9 cellular contexts compared by ENCODE assay signal in genomic region chr14:71324767-71325272, GRCh38. TPM values are rescaled to one million over a fixed set of nuclear protein-coding genes. Genes with fewer than 3 reads are reported as not detected.
DNase-seq lines count a peak whose midpoint lies in the region; ATAC-seq, FAIRE-seq and TF ChIP-seq lines count a peak whose summit lies in the region.
"Had no signal": no experiment of that assay in that cellular context is flagged by ENCODE, and none has a peak within 500 bp of the region (broad histone marks: within the 10 kb centered on the region; RNA-seq: fewer than 3 reads in every experiment).

No MANE protein-coding gene starts in this region.

- TF ChIP-seq CTCF in kidney (IDR thresholded peaks at IDR 0.05; ENCODE audit: borderline replicate concordance, extremely low read depth, insufficient read depth) = no peak

- peak overlapping the region; percentile 54 to 68 (median 64) for H3K27ac Mint-ChIP-seq in CD4-positive, CD25-positive, alpha-beta regulatory T cell
- H3K27ac Mint-ChIP-seq in activated T-cell treated with anti-CD3 and anti-CD28 coated beads, Interleukin-2, amount 50 U/mL, for 24 hours = peak overlapping the region; percentile 76

- peak; percentile 25 to 41 (median 30) for DNase-seq in CD4-positive, CD25-positive, alpha-beta regulatory T cell
- DNase-seq in activated T-cell treated with anti-CD3 and anti-CD28 coated beads, Interleukin-2, amount 50 U/mL, for 24 hours = no peak
- DNase-seq in kidney tubule cell (ENCODE audit: low spot score) (peak; percentile 47), kidney (no peak), SW 1271 (lab: John Stamatoyannopoulos, UW) (no peak)
- DNase-seq in NK-92 treated with Interleukin-12 subunit alpha and Interleukin-12 subunit beta, amount 100 ng/mL, for 24 hours (lab: John Stamatoyannopoulos, UW) = no peak
- DNase-seq: SIG-M5 had no signal

- no peak for FAIRE-seq in kidney (lab: Jason Lieb, UNC)

- H3K9ac ChIP-seq in kidney (ENCODE audit: low read length in 2 of 2) = no peak overlapping the region

- peaks cover 4% of the 10 kb centered on the region for H3K27me3 Mint-ChIP-seq in CD4-positive, CD25-positive, alpha-beta regulatory T cell
- H3K27me3 Mint-ChIP-seq in activated T-cell treated with anti-CD3 and anti-CD28 coated beads, Interleukin-2, amount 50 U/mL, for 24 hours = no peaks in the 10 kb centered on the region

- H3K36me3 Mint-ChIP-seq in CD4-positive, CD25-positive, alpha-beta regulatory T cell = peaks cover 4% of the 10 kb centered on the region
- H3K36me3 Mint-ChIP-seq in activated T-cell treated with anti-CD3 and anti-CD28 coated beads, Interleukin-2, amount 50 U/mL, for 24 hours (ENCODE audit: low read depth) = peaks cover 21% of the 10 kb centered on the region

- H3K9me3 ChIP-seq in CD4-positive, CD25-positive, alpha-beta regulatory T cell (ENCODE audit: control insufficient read depth in 2 of 2, low read length in 2 of 2) = no peaks in the 10 kb centered on the region
- no peaks in the 10 kb centered on the region for H3K9me3 ChIP-seq in kidney (ENCODE audit: control insufficient read depth in 1 of 2, low read length in 2 of 2)

- H3K9me3 Mint-ChIP-seq in CD4-positive, CD25-positive, alpha-beta regulatory T cell = no peaks in the 10 kb centered on the region
- no peaks in the 10 kb centered on the region for H3K9me3 Mint-ChIP-seq in activated T-cell treated with anti-CD3 and anti-CD28 coated beads, Interleukin-2, amount 50 U/mL, for 24 hours

- H3K27me3 ChIP-seq in CD4-positive, CD25-positive, alpha-beta regulatory T cell (ENCODE audit: control insufficient read depth, insufficient read depth, low read length) = no peaks in the 10 kb centered on the region

- H3K27ac ChIP-seq in CD4-positive, CD25-positive, alpha-beta regulatory T cell (ENCODE audit: insufficient read depth, low read length, poor library complexity, severe bottlenecking) = no peak overlapping the region
- no peak overlapping the region for H3K27ac ChIP-seq in kidney (ENCODE audit: low read depth in 2 of 2, low read length in 2 of 2)

- peaks cover 55% of the 10 kb centered on the region for H3K4me1 ChIP-seq in CD4-positive, CD25-positive, alpha-beta regulatory T cell (ENCODE audit: control insufficient read depth, insufficient read depth, low read length, poor library complexity, severe bottlenecking)
- H3K4me1 ChIP-seq in kidney (ENCODE audit: control insufficient read depth in 1 of 2, insufficient read depth in 1 of 2, low read depth in 1 of 2, low read length in 2 of 2) = peaks cover 0 to 7% of the 10 kb centered on the region in 2 donors

- H3K4me3 ChIP-seq in CD4-positive, CD25-positive, alpha-beta regulatory T cell (ENCODE audit: low read depth, low read length) = peak overlapping the region; percentile 61
- H3K4me3 ChIP-seq in kidney (ENCODE audit: low read length in 2 of 2) = no peak overlapping the region

- no peaks in the 10 kb centered on the region for H3K36me3 ChIP-seq in CD4-positive, CD25-positive, alpha-beta regulatory T cell (ENCODE audit: control insufficient read depth, insufficient read depth, low read length)
- H3K36me3 ChIP-seq in kidney (ENCODE audit: control insufficient read depth in 1 of 2, insufficient read depth in 2 of 2, low read length in 2 of 2) = no peaks in the 10 kb centered on the region

- H3K4me1 Mint-ChIP-seq in CD4-positive, CD25-positive, alpha-beta regulatory T cell = peaks cover 55 to 69% (median 62%) of the 10 kb centered on the region in 4 donors
- H3K4me1 Mint-ChIP-seq in activated T-cell treated with anti-CD3 and anti-CD28 coated beads, Interleukin-2, amount 50 U/mL, for 24 hours (ENCODE audit: low read depth) = peaks cover 71% of the 10 kb centered on the region

- no peak for ATAC-seq in CD4-positive, CD25-positive, alpha-beta regulatory T cell (ENCODE audit: low read depth in 2 of 2)
- ATAC-seq in HG03460 (IDR thresholded peaks at IDR 0.05; ENCODE audit: unreplicated experiment) = peak; percentile 20
- no peak for ATAC-seq in HG02763 (IDR thresholded peaks at IDR 0.05; ENCODE audit: unreplicated experiment)

- peak overlapping the region in 3 of 4 donors; percentile 40 to 67 (median 48) for H3K4me3 Mint-ChIP-seq in CD4-positive, CD25-positive, alpha-beta regulatory T cell
- peak overlapping the region; percentile 35 for H3K4me3 Mint-ChIP-seq in activated T-cell treated with anti-CD3 and anti-CD28 coated beads, Interleukin-2, amount 50 U/mL, for 24 hours

- intact Hi-C loops in kidney (cut with DNase I) = no loop called here

RNA-seq across cellular contexts. Expression of gene SIPA1L1, which starts 4.5 kb away (rescaled TPM):
- 45.6 TPM for total RNA-seq in CD4-positive, CD25-positive, alpha-beta regulatory T cell
- 10 to 100 TPM; 11.0 to 12.6 (median 11.8) TPM for polyA plus RNA-seq in CD4-positive, CD25-positive, alpha-beta regulatory T cell
- total RNA-seq in kidney = 79.1 TPM
- 23.3 TPM for polyA plus RNA-seq in kidney (ENCODE audit: insufficient read depth, low read depth, low replicate concordance)

Comparison
In these comparisons a context has a peak if more than half of its experiments do, and no peak if none do; other contexts are left out.
1. DNase-seq: peak in CD4-positive, CD25-positive, alpha-beta regulatory T cell (3 of 3) and kidney tubule cell (single experiment); none in activated T-cell treated with anti-CD3 and anti-CD28 coated beads, Interleukin-2, amount 50 U/mL, for 24 hours (single experiment), NK-92 treated with Interleukin-12 subunit alpha and Interleukin-12 subunit beta, amount 100 ng/mL, for 24 hours (single experiment), kidney (single experiment) and SW 1271 (0 of 2).